ENCODE assay signal across 21 cellular contexts in the genomic region with DNA sequence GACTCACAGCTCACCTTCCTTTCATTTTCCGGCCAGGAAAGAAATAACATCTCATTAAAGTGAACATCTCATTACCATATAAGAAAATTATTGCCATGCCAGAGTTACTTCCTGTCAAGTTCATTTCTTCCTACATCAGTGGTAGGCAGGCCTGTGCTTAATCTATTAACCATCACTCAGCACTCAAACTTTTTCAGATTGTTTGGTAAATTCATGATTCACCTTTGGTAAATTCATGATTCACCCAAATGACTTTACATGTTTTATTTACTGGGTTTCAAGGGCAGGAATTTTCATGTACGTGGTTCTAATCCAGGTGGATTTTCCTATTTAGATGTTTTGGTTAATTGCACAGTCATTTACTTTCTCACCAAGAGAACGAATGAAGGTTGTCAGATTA.
A peak's percentile ranks its signal among the peaks of the same experiment; 100 is the strongest.
DNase-seq lines count a peak whose midpoint lies in the region; TF ChIP-seq lines count a peak whose summit lies in the region.
"Had no signal": no experiment of that assay in that cellular context is flagged by ENCODE, and none has a peak within 500 bp of the region (broad histone marks: within the 10 kb centered on the region; RNA-seq: fewer than 3 reads in every experiment).

No MANE protein-coding gene starts in this region.

- H3K4me1 ChIP-seq in OCI-LY1 (ENCODE audit: insufficient read depth, low read length, severe bottlenecking), result peaks cover 56% of the 10 kb centered on the region
- H3K4me1 ChIP-seq: A549, SJSA1 had no signal

- no peaks in the 10 kb centered on the region for H3K9me3 ChIP-seq in OCI-LY1 (ENCODE audit: low read length)
- H3K9me3 ChIP-seq: A549, SJSA1 had no signal

- no peaks in the 10 kb centered on the region for H3K9me2 ChIP-seq in OCI-LY1 (ENCODE audit: low read depth, low read length)

- H3K27ac ChIP-seq in OCI-LY1 (ENCODE audit: low read depth, low read length, poor library complexity, severe bottlenecking), result peak overlapping the region; percentile 78
- H3K27ac ChIP-seq: A549, C4-2B, SJSA1 had no signal

- H3K4me2 ChIP-seq in OCI-LY1 (ENCODE audit: low read length), result no peak overlapping the region
- H3K4me2 ChIP-seq: A549 had no signal

- H3K27me3 ChIP-seq in OCI-LY1 (ENCODE audit: insufficient read depth, low read length), result no peaks in the 10 kb centered on the region
- H3K27me3 ChIP-seq: SJSA1 had no signal

- H3K79me2 ChIP-seq in OCI-LY1 (ENCODE audit: insufficient read depth, low read length), result no peaks in the 10 kb centered on the region

- no peak overlapping the region for H2AFZ ChIP-seq in OCI-LY1 (ENCODE audit: low read length)

- DNase-seq in ELR (ENCODE audit: low read depth), result peak; percentile 10
- peak; percentile 77 for DNase-seq in epithelial cell of esophagus (ENCODE audit: low read depth)
- peak; percentile 75 for DNase-seq in renal cortical epithelial cell (ENCODE audit: low read depth)
- DNase-seq in foreskin melanocyte, result no peak
- no peak for DNase-seq in HuH-7 (ENCODE audit: low spot score)
- DNase-seq in activated naive CD4-positive, alpha-beta T cell treated with anti-CD3 and anti-CD28 coated beads, Interleukin-2, amount 50 U/mL, for 16 hours, result no peak
- DNase-seq: Caco-2; CD8-positive, alpha-beta T cell; DMS79 treated with DMSO at 0.1 percent for 48 hours; KG1; NCI-H1048; NCI-H1417; NCI-H1694; NCI-H2029 treated with DMSO at 0.1 percent for 48 hours; NCI-H2227 treated with DMSO at 0.1 percent for 48 hours; NCI-H526 treated with DMSO at 0.1 percent for 48 hours; OCI-M1 had no signal

- no peaks in the 10 kb centered on the region for H3F3A ChIP-seq in OCI-LY1 (ENCODE audit: insufficient read depth, low read length)

- no peaks in the 10 kb centered on the region for H4K20me1 ChIP-seq in OCI-LY1 (ENCODE audit: insufficient read depth, low read length)

- no peak overlapping the region for H3K4me3 ChIP-seq in OCI-LY1 (ENCODE audit: low read depth, low read length, poor library complexity, severe bottlenecking)
- H3K4me3 ChIP-seq in epithelial cell of esophagus (ENCODE audit: low read length), result no peak overlapping the region
- H3K4me3 ChIP-seq: A549, SJSA1 had no signal

- H3K9ac ChIP-seq in OCI-LY1 (ENCODE audit: low read length), result no peak overlapping the region

- no peaks in the 10 kb centered on the region for H3K36me3 ChIP-seq in OCI-LY1 (ENCODE audit: insufficient read depth, low read length)
- H3K36me3 ChIP-seq: SJSA1 had no signal

- TF ChIP-seq CTCF in OCI-LY1 (IDR thresholded peaks at IDR 0.05; ENCODE audit: low read length) (no peak), epithelial cell of esophagus (IDR thresholded peaks at IDR 0.05; ENCODE audit: insufficient read depth, low read depth, low read length, missing control alignments) (no peak)

Comparison
In these comparisons a context has a peak if more than half of its experiments do, and no peak if none do; other contexts are left out.
1. DNase-seq: peak in ELR (single experiment), epithelial cell of esophagus (single experiment) and renal cortical epithelial cell (single experiment); none in foreskin melanocyte (single experiment), HuH-7 (single experiment) and activated naive CD4-positive, alpha-beta T cell treated with anti-CD3 and anti-CD28 coated beads, Interleukin-2, amount 50 U/mL, for 16 hours (single experiment).